8 cellular contexts compared by ENCODE assay signal in genomic region chr12:110358417-110359097, GRCh38. TPM values are rescaled to one million over a fixed set of nuclear protein-coding genes. Genes with fewer than 3 reads are reported as not detected.
A peak's percentile ranks its signal among the peaks of the same experiment; 100 is the strongest.
DNase-seq lines count a peak whose midpoint lies in the region; ATAC-seq and TF ChIP-seq lines count a peak whose summit lies in the region.
"Not testable (repeated sequence)": the region's sequence is repeated elsewhere in the genome, so short reads cannot be mapped to it uniquely, and the experiment has no call there.

No MANE protein-coding gene starts in this region.

- H3K9me3 Mint-ChIP-seq in CD14-positive monocyte = not testable (repeated sequence)

- H3K36me3 Mint-ChIP-seq in CD14-positive monocyte = not testable (repeated sequence)

- H2AFZ ChIP-seq in PC-9 = not testable (repeated sequence)

- H3K9me3 ChIP-seq in PC-9 (ENCODE audit: insufficient read depth, low read depth); right lobe of liver; thoracic aorta: not testable (repeated sequence)

- TF ChIP-seq CTCF in CD14-positive monocyte (IDR thresholded peaks at IDR 0.05) = peak; percentile 46
- TF ChIP-seq CTCF in PC-9 (conservative IDR thresholded peaks at IDR 0.05) = peak; percentile 55
- TF ChIP-seq CTCF in VCaP (conservative IDR thresholded peaks at IDR 0.05) = peak; percentile 58
- peak; percentile 32 for TF ChIP-seq CTCF in epithelial cell of esophagus (IDR thresholded peaks at IDR 0.05; ENCODE audit: insufficient read depth, low read depth, low read length, missing control alignments)
- peak in 3 of 4 donors; percentile 13 to 18 (median 13) for TF ChIP-seq CTCF in right lobe of liver (IDR thresholded peaks at IDR 0.05)
- peak; percentile 29 for TF ChIP-seq CTCF in thoracic aorta (IDR thresholded peaks at IDR 0.05)

- CTCF ChIA-PET in PC-9 (lab: Charles Lee) = interaction anchor here (0.6 to 1.1 kb wide), 3 partner anchors 9 to 258 kb away, joined by 3 to 4 read pairs (median 3); no protein-coding TSS in a partner anchor

- not testable (repeated sequence) for H3K27ac ChIP-seq in PC-9, VCaP, right lobe of liver, thoracic aorta

- H3K4me3 ChIP-seq in PC-9; epithelial cell of esophagus (ENCODE audit: low read length); right lobe of liver; thoracic aorta: not testable (repeated sequence)

- H3K27me3 Mint-ChIP-seq in CD14-positive monocyte (ENCODE audit: low read depth in 3 of 3) = not testable (repeated sequence)

- H3K4me3 Mint-ChIP-seq in CD14-positive monocyte = not testable (repeated sequence)

- not testable (repeated sequence) for DNase-seq in CD14-positive monocyte (ENCODE audit: low spot score); PC-9; epithelial cell of esophagus (ENCODE audit: low read depth); right lobe of liver; thoracic aorta (ENCODE audit: low spot score)
- DNase-seq in HCEC 1CT (peak; percentile 40), MV-4-11 (lab: John Stamatoyannopoulos, UW) (peak; percentile 45)

- H3K27me3 ChIP-seq in PC-9 (ENCODE audit: insufficient read depth, low read depth); right lobe of liver; thoracic aorta (replicated peaks; ENCODE audit: insufficient read depth): not testable (repeated sequence)

- peak overlapping the region in 1 of 7 donors; percentile 27 for H3K27ac Mint-ChIP-seq in CD14-positive monocyte

- not testable (repeated sequence) for TF ChIP-seq POLR2A in right lobe of liver (IDR thresholded peaks at IDR 0.05)

- peaks cover 18% of the 10 kb centered on the region; the same call in 1 of the 2 replicates for H3F3A ChIP-seq in PC-9 (ENCODE audit: insufficient read depth, low read depth)

- H3K4me1 Mint-ChIP-seq in CD14-positive monocyte = peaks cover 25% of the 10 kb centered on the region

- WGBS in right lobe of liver (ENCODE audit: insufficient coverage, low coverage, low lambda C conversion rate, missing lambda C conversion rate) = 78% methylated on average over 8 of the region's 8 CpGs

- intact Hi-C loops in CD14-positive monocyte (cut with micrococcal nuclease); PC-9 (cut with micrococcal nuclease; ENCODE audit: unreplicated experiment); right lobe of liver (cut with DNase I): not testable (repeated sequence)

- POLR2A ChIA-PET in PC-9 (lab: Charles Lee; ENCODE audit: unreplicated experiment) = not testable (repeated sequence)

- H3K36me3 ChIP-seq in PC-9 (ENCODE audit: low read depth); right lobe of liver; thoracic aorta: not testable (repeated sequence)

- not testable (repeated sequence) for H3K4me2 ChIP-seq in PC-9

- not testable (repeated sequence) for H3K79me2 ChIP-seq in PC-9 (ENCODE audit: low read depth)

- not testable (repeated sequence) for H3K9me2 ChIP-seq in PC-9 (ENCODE audit: insufficient read depth)

- H4K20me1 ChIP-seq in PC-9 (ENCODE audit: insufficient read depth) = not testable (repeated sequence)

- not testable (repeated sequence) for BruUV-seq in PC-9 (replicated peaks; lab: Mats Ljungman, UMichigan)

- ATAC-seq in right lobe of liver; thoracic aorta (ENCODE audit: insufficient number of reproducible peaks, low FRiP score, low read depth): not testable (repeated sequence)

- not testable (repeated sequence) for H3K4me1 ChIP-seq in PC-9 (replicated peaks; ENCODE audit: insufficient read depth); right lobe of liver; thoracic aorta (ENCODE audit: control insufficient read depth in 1 of 2, low read depth in 2 of 2)

RNA-seq across cellular contexts. Expression of gene ANAPC7, which starts 45.0 kb away (rescaled TPM):
- polyA plus RNA-seq in CD14-positive monocyte = 10 to 100 TPM; 12.9 to 17.2 TPM
- total RNA-seq in PC-9 (2021) (48.7 and 52.4 TPM in 2 replicates), right lobe of liver (10 to 100 TPM; 14.6 to 22.8 (median 18.0) TPM), thoracic aorta (10 to 100 TPM; 41.0 to 66.9 TPM)
